In genomic region chr6:215335-216034, GRCh38 we compare ENCODE assay signal across 9 cellular contexts.
A peak's percentile ranks its signal among the peaks of the same experiment; 100 is the strongest.
DNase-seq lines count a peak whose midpoint lies in the region; TF ChIP-seq lines count a peak whose summit lies in the region.
"Had no signal": no experiment of that assay in that cellular context is flagged by ENCODE, and none has a peak within 500 bp of the region (broad histone marks: within the 10 kb centered on the region; RNA-seq: fewer than 3 reads in every experiment).

No MANE protein-coding gene starts in this region.

- no peak for TF ChIP-seq CTCF in fibroblast of the aortic adventitia (IDR thresholded peaks at IDR 0.05; ENCODE audit: insufficient read depth, low read length)
- no peak for TF ChIP-seq CTCF in GM10266 (IDR thresholded peaks at IDR 0.05; ENCODE audit: control insufficient read depth, insufficient read depth, low read depth, missing control alignments)

- H3K4me3 ChIP-seq in fibroblast of the aortic adventitia (ENCODE audit: low read depth, low read length): no peak overlapping the region

- CTCF ChIA-PET in activated CD4-positive, alpha-beta memory T cell treated with anti-CD3 and anti-CD28 coated beads for 36 hours (lab: Charles Lee): interaction anchor here (1.1 to 2.3 kb wide), 8 partner anchors 10 to 506 kb away, joined by 3 to 10 read pairs (median 6); no protein-coding TSS in a partner anchor

- intact Hi-C loops in activated CD4-positive, alpha-beta memory T cell treated with anti-CD3 and anti-CD28 coated beads for 36 hours (cut with micrococcal nuclease): loop anchor here (1.0 kb wide), 2 partner anchors 10 to 21 kb away; no protein-coding TSS in a partner anchor

- peaks cover 35% of the 10 kb centered on the region for H3K4me1 Mint-ChIP-seq in activated CD4-positive, alpha-beta memory T cell treated with anti-CD3 and anti-CD28 coated beads for 36 hours (ENCODE audit: low read depth)

- H3K27ac Mint-ChIP-seq in activated CD4-positive, alpha-beta memory T cell treated with anti-CD3 and anti-CD28 coated beads for 36 hours: peak overlapping the region; percentile 16

- POLR2A ChIA-PET in activated CD4-positive, alpha-beta memory T cell treated with anti-CD3 and anti-CD28 coated beads for 36 hours (lab: Charles Lee): interaction anchor here (1.0 to 2.7 kb wide), 7 partner anchors 10 to 178 kb away, joined by 3 to 12 read pairs (median 3); no protein-coding TSS in a partner anchor

- peak; percentile 24 for DNase-seq in NCI-H345 (lab: John Stamatoyannopoulos, UW)
- DNase-seq in NCI-H345 treated with DMSO at 0.1 percent for 48 hours (lab: John Stamatoyannopoulos, UW; ENCODE audit: unreplicated experiment): no peak
- DNase-seq in activated CD4-positive, alpha-beta memory T cell treated with anti-CD3 and anti-CD28 coated beads for 36 hours: peak; percentile 90
- peak; percentile 24 for DNase-seq in fibroblast of the aortic adventitia (ENCODE audit: low read depth)
- peak; percentile 49 for DNase-seq in stimulated activated CD8-positive, alpha-beta memory T cell treated with anti-CD3 and anti-CD28 coated beads, Interleukin-4, amount 100 ng/mL, for 24 hours (ENCODE audit: low read depth)
- DNase-seq in epidermal melanocyte (ENCODE audit: insufficient read length, low spot score): no peak
- no peak for DNase-seq in anterior cingulate cortex (lab: John Stamatoyannopoulos, UW)
- no peak for DNase-seq in GM10266 (ENCODE audit: extremely low spot score)
- DNase-seq: small intestine had no signal

- H3K9me3 Mint-ChIP-seq in activated CD4-positive, alpha-beta memory T cell treated with anti-CD3 and anti-CD28 coated beads for 36 hours: peaks cover 4% of the 10 kb centered on the region

- no peak overlapping the region for H3K4me3 Mint-ChIP-seq in activated CD4-positive, alpha-beta memory T cell treated with anti-CD3 and anti-CD28 coated beads for 36 hours

- H3K27me3 Mint-ChIP-seq in activated CD4-positive, alpha-beta memory T cell treated with anti-CD3 and anti-CD28 coated beads for 36 hours: peaks cover 27% of the 10 kb centered on the region

- no peaks in the 10 kb centered on the region for H3K36me3 Mint-ChIP-seq in activated CD4-positive, alpha-beta memory T cell treated with anti-CD3 and anti-CD28 coated beads for 36 hours

Comparison
In these comparisons a context has a peak if more than half of its experiments do, and no peak if none do; other contexts are left out.
1. DNase-seq: peak in NCI-H345 (single experiment), activated CD4-positive, alpha-beta memory T cell treated with anti-CD3 and anti-CD28 coated beads for 36 hours (single experiment), fibroblast of the aortic adventitia (single experiment) and stimulated activated CD8-positive, alpha-beta memory T cell treated with anti-CD3 and anti-CD28 coated beads, Interleukin-4, amount 100 ng/mL, for 24 hours (single experiment); none in NCI-H345 treated with DMSO at 0.1 percent for 48 hours (single experiment), epidermal melanocyte (single experiment), anterior cingulate cortex (0 of 58) and GM10266 (single experiment).